In genomic region chr12:100157427-100157821, GRCh38 we compare ENCODE assay signal across 1 cellular context.
TF ChIP-seq lines count a peak whose summit lies in the region.

No MANE protein-coding gene starts in this region.

TF ChIP-seq in GM23338, 12 proteins besides CTCF, POLR2A, EP300 and RAD21 (continued from another document):
- TF ChIP-seq ZNF462 (CRISPR knock-in tag; IDR thresholded peaks at IDR 0.05): no peak
- TF ChIP-seq CREB1 (CRISPR knock-in tag; IDR thresholded peaks at IDR 0.05; ENCODE audit: low read depth): no peak
- TF ChIP-seq ZNF331 (CRISPR knock-in tag; IDR thresholded peaks at IDR 0.05; ENCODE audit: low read depth): no peak
- no peak for TF ChIP-seq POLR2AphosphoS5 (IDR thresholded peaks at IDR 0.05; ENCODE audit: low read depth)
- TF ChIP-seq ZNF114 (CRISPR knock-in tag; IDR thresholded peaks at IDR 0.05): no peak
- TF ChIP-seq NANOG (IDR thresholded peaks at IDR 0.05; ENCODE audit: borderline replicate concordance): no peak
